ENCODE assay signal across 10 cellular contexts in genomic region chr6:127971945-127972391, GRCh38.
DNase-seq lines count a peak whose midpoint lies in the region; ATAC-seq, FAIRE-seq and TF ChIP-seq lines count a peak whose summit lies in the region.
"Had no signal": no experiment of that assay in that cellular context is flagged by ENCODE, and none has a peak within 500 bp of the region (broad histone marks: within the 10 kb centered on the region; RNA-seq: fewer than 3 reads in every experiment).

No MANE protein-coding gene starts in this region.

- H4K20me1 ChIP-seq in SK-N-SH (ENCODE audit: insufficient read depth) (no peaks in the 10 kb centered on the region), astrocyte (ENCODE audit: insufficient read depth, low read length) (no peaks in the 10 kb centered on the region)

- peak overlapping the region; percentile 34 to 81; a peak in 3 of 4 replicates for H3K27ac ChIP-seq in SK-N-SH (ENCODE audit: low read depth in 2 of 2, low read length in 1 of 2)
- H3K27ac ChIP-seq in astrocyte (ENCODE audit: low read depth, low read length): peak overlapping the region; percentile 72

- H3K36me3 ChIP-seq in SK-N-SH (replicated peaks in 1 of 2; ENCODE audit: control insufficient read depth in 1 of 2, insufficient read depth in 2 of 2, low read length in 1 of 2): peaks cover 10 to 36% of the 10 kb centered on the region in 2 experiments
- H3K36me3 ChIP-seq in astrocyte (ENCODE audit: insufficient read depth, low read length): peaks cover 25% of the 10 kb centered on the region
- peaks cover 28% of the 10 kb centered on the region for H3K36me3 ChIP-seq in skeletal muscle satellite cell (ENCODE audit: insufficient read depth, low read length)

- H2AFZ ChIP-seq in SK-N-SH (ENCODE audit: low read depth) (peak overlapping the region; percentile 61; the same call in 1 of the 2 replicates), astrocyte (ENCODE audit: low read depth, low read length) (no peak overlapping the region)

- peaks cover 8% of the 10 kb centered on the region for H3F3A ChIP-seq in SK-N-SH (replicated peaks; ENCODE audit: insufficient read depth)

- CTCF ChIA-PET in SK-N-SH (lab: Yijun Ruan, JAX): no interaction called here

- H3K79me2 ChIP-seq in SK-N-SH (ENCODE audit: insufficient read depth): no peaks in the 10 kb centered on the region
- no peaks in the 10 kb centered on the region for H3K79me2 ChIP-seq in astrocyte (ENCODE audit: insufficient read depth, low read length)

- H3K4me1 Mint-ChIP-seq in astrocyte (ENCODE audit: low read depth, unreplicated experiment): peaks cover 17% of the 10 kb centered on the region

- H3K9me2 ChIP-seq in SK-N-SH: no peaks in the 10 kb centered on the region

- no peak for TF ChIP-seq CTCF in GM12865 (IDR thresholded peaks at IDR 0.05; ENCODE audit: insufficient read depth, low read depth, low read length, missing control alignments)
- no peak for TF ChIP-seq CTCF in SK-N-SH (IDR thresholded peaks at IDR 0.05)
- TF ChIP-seq CTCF in astrocyte (IDR thresholded peaks at IDR 0.05; ENCODE audit: insufficient read depth, low read depth, low read length): no peak

- peaks cover 7% of the 10 kb centered on the region for H3K36me3 Mint-ChIP-seq in astrocyte (ENCODE audit: low read depth, unreplicated experiment)

- POLR2A ChIA-PET in SK-N-SH (lab: Yijun Ruan, JAX): no interaction called here

- H3K4me3 ChIP-seq in GM12865 (ENCODE audit: low read depth, low read length): no peak overlapping the region
- H3K4me3 ChIP-seq in SK-N-SH (ENCODE audit: low read depth in 2 of 2, low read length in 1 of 2): no peak overlapping the region
- H3K4me3 ChIP-seq in astrocyte (ENCODE audit: insufficient read depth, low read depth, low read length): peak overlapping the region; percentile 36
- no peak overlapping the region for H3K4me3 ChIP-seq in skeletal muscle satellite cell (ENCODE audit: low read length)

- H3K9ac ChIP-seq in SK-N-SH (peak overlapping the region; percentile 50; the same call in 1 of the 2 replicates), astrocyte (ENCODE audit: low read length) (peak overlapping the region; percentile 12), skeletal muscle satellite cell (ENCODE audit: low read depth, low read length) (no peak overlapping the region)

- WGBS in SK-N-SH (ENCODE audit: low lambda C conversion rate): 27% methylated on average over 4 of the region's 4 CpGs

- peak; percentile 96 for FAIRE-seq in astrocyte (lab: Jason Lieb, UNC)

- TF ChIP-seq RAD21 in SK-N-SH (IDR thresholded peaks at IDR 0.05; ENCODE audit: low read length): no peak

- DNase-seq in GM12865 (ENCODE audit: low read depth): peak; percentile 21
- DNase-seq in SK-N-SH: no peak
- DNase-seq in astrocyte (ENCODE audit: low read depth): peak; percentile 93
- no peak for DNase-seq in NCI-H524 (lab: John Stamatoyannopoulos, UW)
- DNase-seq: heart right ventricle, NCI-H69 had no signal

- H3K9me3 Mint-ChIP-seq in astrocyte (ENCODE audit: unreplicated experiment): no peaks in the 10 kb centered on the region

- H3K4me3 Mint-ChIP-seq in astrocyte (ENCODE audit: unreplicated experiment): peak overlapping the region; percentile 35

- H3K27me3 Mint-ChIP-seq in astrocyte (ENCODE audit: low read depth, unreplicated experiment): no peaks in the 10 kb centered on the region

- H3K27me3 ChIP-seq in SK-N-SH (ENCODE audit: insufficient read depth): no peaks in the 10 kb centered on the region
- H3K27me3 ChIP-seq in astrocyte (ENCODE audit: insufficient read depth, low read length): no peaks in the 10 kb centered on the region
- H3K27me3 ChIP-seq in skeletal muscle satellite cell (ENCODE audit: control insufficient read depth, insufficient read depth, low read length): no peaks in the 10 kb centered on the region
- H3K27me3 ChIP-seq: heart right ventricle had no signal

- H3K27ac Mint-ChIP-seq in astrocyte (ENCODE audit: unreplicated experiment): peak overlapping the region; percentile 88

- H3K9me3 ChIP-seq in SK-N-SH: no peaks in the 10 kb centered on the region
- H3K9me3 ChIP-seq in astrocyte (ENCODE audit: insufficient read depth, low read depth, low read length): no peaks in the 10 kb centered on the region
- H3K9me3 ChIP-seq in skeletal muscle satellite cell (replicated peaks; ENCODE audit: low read length): no peaks in the 10 kb centered on the region
- H3K9me3 ChIP-seq: heart right ventricle had no signal

- H3K4me2 ChIP-seq in SK-N-SH: peak overlapping the region; percentile 57
- H3K4me2 ChIP-seq in astrocyte (ENCODE audit: low read length): peak overlapping the region; percentile 80
- H3K4me2 ChIP-seq in skeletal muscle satellite cell (ENCODE audit: low read length): peak overlapping the region; percentile 64

- H3K4me1 ChIP-seq in SK-N-SH (ENCODE audit: control insufficient read depth in 1 of 2, insufficient read depth in 2 of 2, low read depth in 1 of 2, low read length in 1 of 2): peaks cover 0 to 4% of the 10 kb centered on the region in 2 experiments; a peak in 1 of 4 replicates
- H3K4me1 ChIP-seq in astrocyte (ENCODE audit: insufficient read depth, low read length): peaks cover 14% of the 10 kb centered on the region
- peaks cover 11% of the 10 kb centered on the region for H3K4me1 ChIP-seq in skeletal muscle satellite cell (ENCODE audit: control insufficient read depth, insufficient read depth, low read length)
- H3K4me1 ChIP-seq: heart right ventricle had no signal

- ATAC-seq in HG02884 (IDR thresholded peaks at IDR 0.05; ENCODE audit: unreplicated experiment) (no peak), HG03342 (IDR thresholded peaks at IDR 0.05; ENCODE audit: unreplicated experiment) (no peak), HG02870 (IDR thresholded peaks at IDR 0.05; ENCODE audit: unreplicated experiment) (no peak)

- TF ChIP-seq EP300 in SK-N-SH (IDR thresholded peaks at IDR 0.05; ENCODE audit: borderline replicate concordance in 1 of 2, low read depth in 1 of 2, low read length in 1 of 2): peak in 1 of 2 experiments; percentile 69; a peak in 2 of 4 replicates

TF ChIP-seq in SK-N-SH, 30 proteins besides CTCF, POLR2A, EP300 and RAD21 (continues in another document):
- TF ChIP-seq USF1 (IDR thresholded peaks at IDR 0.05; ENCODE audit: borderline replicate concordance, low read depth) (no peak), REST (IDR thresholded peaks at IDR 0.05; ENCODE audit: low read depth, low read length) (no peak), POLR2AphosphoS5 (IDR thresholded peaks at IDR 0.05; ENCODE audit: low read depth, low read length) (peak; percentile 45; the same call in 1 of the 2 replicates), TEAD4 (IDR thresholded peaks at IDR 0.05; ENCODE audit: borderline replicate concordance, insufficient read depth) (peak; percentile 72), MAX (IDR thresholded peaks at IDR 0.05; ENCODE audit: low read depth) (peak; percentile 51; the same call in 1 of the 2 replicates), YY1 (IDR thresholded peaks at IDR 0.05; ENCODE audit: low read depth) (no peak), EZH2phosphoT487 (IDR thresholded peaks at IDR 0.05; ENCODE audit: borderline replicate concordance, low read depth) (no peak), TCF12 (IDR thresholded peaks at IDR 0.05) (peak; percentile 91), TAF1 (IDR thresholded peaks at IDR 0.05; ENCODE audit: borderline replicate concordance, low read depth, low read length) (no peak), PBX3 (IDR thresholded peaks at IDR 0.05) (peak; percentile 75), MEF2A (IDR thresholded peaks at IDR 0.05; ENCODE audit: borderline replicate concordance, low read depth) (no peak)

Comparison
In these comparisons a context has a peak if more than half of its experiments do, and no peak if none do; other contexts are left out.
1. DNase-seq: peak in GM12865 (single experiment) and astrocyte (single experiment); none in SK-N-SH (single experiment) and NCI-H524 (0 of 2).
2. Peak in every context shown above with its lines, with median percentiles within 50 percentile points of each other: H3K4me2 ChIP-seq.